1 cellular context compared by ENCODE assay signal in genomic region chr17:18219016-18219415, GRCh38.
TF ChIP-seq lines count a peak whose summit lies in the region.

No MANE protein-coding gene starts in this region.

TF ChIP-seq in GM23338, 12 proteins besides CTCF, POLR2A, EP300 and RAD21 (continued from another document):
- TF ChIP-seq ZNF462 (CRISPR knock-in tag; IDR thresholded peaks at IDR 0.05) (no peak), NANOG (IDR thresholded peaks at IDR 0.05; ENCODE audit: borderline replicate concordance) (no peak), EZH2phosphoT487 (IDR thresholded peaks at IDR 0.05; ENCODE audit: unreplicated experiment) (no peak)
